ENCODE assay signal across 8 cellular contexts in genomic region chr5:139178948-139179347, GRCh38. TPM values are rescaled to one million over a fixed set of nuclear protein-coding genes. Genes with fewer than 3 reads are reported as not detected.
A peak's percentile ranks its signal among the peaks of the same experiment; 100 is the strongest.
DNase-seq lines count a peak whose midpoint lies in the region; ATAC-seq, FAIRE-seq and TF ChIP-seq lines count a peak whose summit lies in the region.

No MANE protein-coding gene starts in this region.

- H3K27ac ChIP-seq in caudate nucleus (ENCODE audit: low read depth, low read length): peak overlapping the region; percentile 9
- H3K27ac ChIP-seq in lung (ENCODE audit: low read depth in 1 of 2, low read length in 1 of 2): peak overlapping the region; percentile 61 to 71

- no peaks in the 10 kb centered on the region for H3K36me3 ChIP-seq in lung (ENCODE audit: control insufficient read depth in 2 of 2, insufficient read depth in 2 of 2, low read length in 2 of 2)

- DNase-seq in NCI-H82 (lab: John Stamatoyannopoulos, UW) (peak; percentile 64), NCI-H82 treated with DMSO at 0.1 percent for 48 hours (lab: John Stamatoyannopoulos, UW; ENCODE audit: unreplicated experiment) (no peak), caudate nucleus (lab: John Stamatoyannopoulos, UW) (peak in 3 of 61 donors; percentile 22 to 25 (median 23)), lung (ENCODE audit: low spot score) (peak; percentile 52), urothelium cell line (ENCODE audit: low spot score) (peak; percentile 18), cortex of kidney (lab: John Stamatoyannopoulos, UW) (no peak)

- no peaks in the 10 kb centered on the region for H3K9me3 ChIP-seq in lung (ENCODE audit: control insufficient read depth in 2 of 2, insufficient read depth in 1 of 2, low read length in 1 of 2)

- no peak for FAIRE-seq in urothelium cell line (lab: Jason Lieb, UNC)

- H3K4me1 ChIP-seq in lung (ENCODE audit: control insufficient read depth in 2 of 2, insufficient read depth in 2 of 2, low read length in 2 of 2): peaks cover 20 to 28% of the 10 kb centered on the region in 2 donors

- no peak overlapping the region for H3K4me3 ChIP-seq in lung

- 49 to 62% methylated on average over 1 of the region's 1 CpG for WGBS in lung, 2 donors

- ATAC-seq in lung (ENCODE audit: insufficient read depth, low FRiP score): no peak
- no peak for ATAC-seq in HG03045 (IDR thresholded peaks at IDR 0.05; ENCODE audit: unreplicated experiment)
- ATAC-seq in HG03432 (IDR thresholded peaks at IDR 0.05; ENCODE audit: unreplicated experiment): no peak

- TF ChIP-seq CTCF in lung (IDR thresholded peaks at IDR 0.05; ENCODE audit: control extremely low read depth, extremely low read depth): no peak

- H3K27me3 ChIP-seq in lung (ENCODE audit: control insufficient read depth, insufficient read depth): no peaks in the 10 kb centered on the region

RNA-seq across cellular contexts. Expression of gene SIL1, which starts 19.2 kb away (rescaled TPM):
- 10 to 100 TPM; 38.5 to 77.6 TPM for total RNA-seq in lung
- 100 to 1,000 TPM in 1 of 2 donors, 10 to 100 TPM in 1; 79.2 to 109 TPM for polyA plus RNA-seq in lung

Comparison
In these comparisons a context has a peak if more than half of its experiments do, and no peak if none do; other contexts are left out.
1. DNase-seq: peak in NCI-H82 (single experiment), lung (single experiment) and urothelium cell line (single experiment); none in NCI-H82 treated with DMSO at 0.1 percent for 48 hours (single experiment) and cortex of kidney (single experiment).